ENCODE assay signal across 5 cellular contexts in the genomic region with DNA sequence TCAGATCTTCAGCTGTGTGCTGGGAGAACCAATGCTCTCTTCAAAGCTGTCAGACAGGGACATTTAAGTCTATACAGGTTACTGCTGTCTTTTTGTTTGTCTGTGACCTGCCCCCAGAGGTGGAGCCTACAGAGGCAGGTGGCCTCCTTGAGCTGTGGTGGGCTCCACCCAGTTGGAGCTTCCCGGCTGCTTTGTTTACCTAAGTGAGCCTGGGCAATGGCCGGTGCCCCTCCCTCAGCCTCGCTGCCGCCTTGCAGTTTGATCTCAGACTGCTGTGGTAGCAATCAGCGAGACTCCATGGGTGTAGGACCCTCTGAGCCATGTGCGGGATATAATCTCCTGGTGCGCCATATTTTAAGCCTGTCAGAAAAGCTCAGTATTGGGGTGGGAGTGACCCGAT.
DNase-seq lines count a peak whose midpoint lies in the region; FAIRE-seq and TF ChIP-seq lines count a peak whose summit lies in the region.
"Not testable (repeated sequence)": the region's sequence is repeated elsewhere in the genome, so short reads cannot be mapped to it uniquely, and the experiment has no call there.

No MANE protein-coding gene starts in this region.

- not testable (repeated sequence) for H3K27ac ChIP-seq in kidney (ENCODE audit: low read depth in 2 of 2, low read length in 2 of 2); spleen

- WGBS in spleen, 5 donors = 86 to 94% (median 90%) methylated on average over 8 of the region's 8 CpGs

- not testable (repeated sequence) for H3K27me3 ChIP-seq in spleen (replicated peaks in 1 of 7)

- not testable (repeated sequence) for TF ChIP-seq CTCF in kidney (IDR thresholded peaks at IDR 0.05; ENCODE audit: borderline replicate concordance, extremely low read depth, insufficient read depth); spleen (IDR thresholded peaks at IDR 0.05 in 8 of 11, conservative IDR thresholded peaks at IDR 0.05 in 3 of 11)

- H3K4me1 ChIP-seq in kidney (ENCODE audit: control insufficient read depth in 1 of 2, insufficient read depth in 1 of 2, low read depth in 1 of 2, low read length in 2 of 2); spleen: not testable (repeated sequence)

- not testable (repeated sequence) for H3K9ac ChIP-seq in kidney (ENCODE audit: low read length in 2 of 2)

- DNase-seq in DMS53 (lab: John Stamatoyannopoulos, UW) (peak; percentile 4), NCI-H2029 (lab: John Stamatoyannopoulos, UW) (peak; percentile 14), kidney (peak; percentile 37), posterior vena cava (ENCODE audit: low spot score) (peak; percentile 75), spleen (peak; percentile 42)

- H3K9me3 ChIP-seq in kidney (ENCODE audit: control insufficient read depth in 1 of 2, low read length in 2 of 2); spleen: not testable (repeated sequence)

- not testable (repeated sequence) for H3K36me3 ChIP-seq in kidney (ENCODE audit: control insufficient read depth in 1 of 2, insufficient read depth in 2 of 2, low read length in 2 of 2); spleen

- not testable (repeated sequence) for TF ChIP-seq POLR2A in spleen (IDR thresholded peaks at IDR 0.05)

- not testable (repeated sequence) for H3K4me3 ChIP-seq in kidney (ENCODE audit: low read length in 2 of 2); spleen

- intact Hi-C loops in kidney (cut with DNase I); posterior vena cava (cut with DNase I); spleen (cut with DNase I; ENCODE audit: low total_unique reads): not testable (repeated sequence)

- not testable (repeated sequence) for FAIRE-seq in kidney (lab: Jason Lieb, UNC)

Comparison
In these comparisons a context has a peak if more than half of its experiments do, and no peak if none do; other contexts are left out.
1. DNase-seq: peak in every context shown above with its lines; median percentile 75 in posterior vena cava; 42 in spleen; 37 in kidney; 14 in NCI-H2029; 4 in DMS53.